ENCODE assay signal across 25 cellular contexts in the genomic region with DNA sequence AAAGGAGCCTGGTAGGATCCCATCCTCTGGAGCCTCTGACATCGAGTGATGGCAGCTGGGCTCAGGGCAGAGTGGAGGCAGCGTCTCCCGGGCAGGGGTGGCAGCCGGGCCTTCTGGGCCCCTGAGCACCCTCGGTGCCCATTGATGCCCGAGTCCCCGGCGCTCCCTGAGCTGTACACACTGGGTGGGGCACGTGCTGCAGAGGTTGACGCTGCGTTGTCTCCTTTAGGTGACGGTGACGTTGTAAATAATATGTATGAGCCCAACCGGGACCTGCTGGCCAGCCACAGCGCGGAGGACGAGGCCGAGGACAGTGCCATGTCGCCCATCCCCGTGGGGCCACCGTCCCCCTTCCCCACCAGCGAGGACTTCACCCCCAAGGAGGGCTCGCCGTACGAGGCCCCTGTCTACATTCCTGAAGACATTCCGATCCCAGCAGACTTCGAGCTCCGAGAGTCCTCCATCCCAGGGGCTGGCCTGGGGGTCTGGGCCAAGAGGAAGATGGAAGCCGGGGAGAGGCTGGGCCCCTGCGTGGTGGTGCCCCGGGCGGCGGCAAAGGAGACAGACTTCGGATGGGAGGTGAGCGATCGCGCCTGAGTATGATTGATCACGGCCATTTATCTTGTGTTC.
DNase-seq lines count a peak whose midpoint lies in the region; TF ChIP-seq lines count a peak whose summit lies in the region.
"Had no signal": no experiment of that assay in that cellular context is flagged by ENCODE, and none has a peak within 500 bp of the region (broad histone marks: within the 10 kb centered on the region; RNA-seq: fewer than 3 reads in every experiment).

No MANE protein-coding gene starts in this region.

- no peak for DNase-seq in activated naive CD4-positive, alpha-beta T cell treated with Interleukin-2 at 50 U/mL for 16 hours
- DNase-seq in esophagus squamous epithelium (lab: John Stamatoyannopoulos, UW) (no peak), neural progenitor cell (ENCODE audit: low spot score) (no peak), tibial artery (no peak), iPS-NIHi7 (ENCODE audit: extremely low spot score) (no peak)
- no peak for DNase-seq in stimulated activated CD4-positive, alpha-beta T cell treated with anti-CD3 and anti-CD28 coated beads, Interleukin-4, amount 100 ng/mL, for 4 hours
- no peak for DNase-seq in activated CD4-positive, alpha-beta T cell treated with anti-CD3 and anti-CD28 coated beads, Interleukin-2, amount 50 U/mL, for 4 hours
- DNase-seq: activated CD4-positive, alpha-beta T cell treated with anti-CD3 and anti-CD28 coated beads, Interleukin-2, amount 10 ng/mL, durations not matched to agents 7 days and 5 days; activated naive CD4-positive, alpha-beta T cell; activated T-cell treated with anti-CD3 and anti-CD28 coated beads, Interleukin-2, amount 50 U/mL, for 72 hours; CD4-positive, CD25-positive, alpha-beta regulatory T cell; glutamatergic neuron; KBM-7; kidney glomerular epithelial cell; NCI-H1105 treated with DMSO at 0.1 percent for 48 hours; NCI-H2081; NCI-H226; stimulated activated CD4-positive, alpha-beta T cell treated with anti-CD3 and anti-CD28 coated beads, Interleukin-1b, Interleukin-23, amount 100 ng/mL, for 48 hours had no signal

- no peak overlapping the region for H3K4me3 Mint-ChIP-seq in activated naive CD4-positive, alpha-beta T cell treated with anti-CD3 and anti-CD28 coated beads, Interleukin-2, amount 50 U/mL, for 24 hours
- no peak overlapping the region for H3K4me3 Mint-ChIP-seq in neural progenitor cell
- H3K4me3 Mint-ChIP-seq: activated CD4-positive, alpha-beta T cell treated with anti-CD3 and anti-CD28 coated beads, Interleukin-2, amount 10 ng/mL, durations not matched to agents 7 days and 5 days; activated T-cell treated with anti-CD3 and anti-CD28 coated beads, Interleukin-2, amount 50 U/mL, for 72 hours; CD4-positive, CD25-positive, alpha-beta regulatory T cell; central memory CD8-positive, alpha-beta T cell; WTC11 had no signal

- H4K20me1 ChIP-seq in neural progenitor cell (ENCODE audit: low read depth), result no peaks in the 10 kb centered on the region

- H3K4me3 ChIP-seq in esophagus squamous epithelium, result peak overlapping the region in 3 of 4 donors; percentile 3 to 20 (median 5)
- H3K4me3 ChIP-seq in neural progenitor cell, result no peak overlapping the region
- peak overlapping the region in 1 of 2 donors; percentile 28 for H3K4me3 ChIP-seq in tibial artery
- H3K4me3 ChIP-seq: GM23248, skin epidermis had no signal

- no peak for TF ChIP-seq POLR2A in esophagus squamous epithelium (IDR thresholded peaks at IDR 0.05)

- peak overlapping the region; percentile 17 for H3K27ac Mint-ChIP-seq in activated naive CD4-positive, alpha-beta T cell treated with anti-CD3 and anti-CD28 coated beads, Interleukin-2, amount 50 U/mL, for 24 hours
- H3K27ac Mint-ChIP-seq in neural progenitor cell, result peak overlapping the region; percentile 57
- H3K27ac Mint-ChIP-seq: activated CD4-positive, alpha-beta T cell treated with anti-CD3 and anti-CD28 coated beads, Interleukin-2, amount 10 ng/mL, durations not matched to agents 7 days and 5 days; activated T-cell treated with anti-CD3 and anti-CD28 coated beads, Interleukin-2, amount 50 U/mL, for 72 hours; CD4-positive, CD25-positive, alpha-beta regulatory T cell; WTC11 had no signal

- no peak overlapping the region for H3K9ac ChIP-seq in neural progenitor cell
- H3K9ac ChIP-seq: GM23248 had no signal

- no peak overlapping the region for H3K4me2 ChIP-seq in neural progenitor cell

- H3K27ac ChIP-seq in esophagus squamous epithelium (peak overlapping the region in 2 of 4 donors; percentile 48 to 79), neural progenitor cell (no peak overlapping the region), tibial artery (peak overlapping the region; percentile 91 to 98)
- H3K27ac ChIP-seq: 22Rv1, GM23248 had no signal

- 29 to 30% methylated on average over 6 of the region's 38 CpGs for WGBS in esophagus squamous epithelium, 2 donors

- no peaks in the 10 kb centered on the region for H3K9me3 ChIP-seq in esophagus squamous epithelium
- no peaks in the 10 kb centered on the region for H3K9me3 ChIP-seq in neural progenitor cell (ENCODE audit: low read depth)
- no peaks in the 10 kb centered on the region for H3K9me3 ChIP-seq in tibial artery
- H3K9me3 ChIP-seq: Peyer's patch had no signal

- H3K27me3 ChIP-seq in esophagus squamous epithelium (peaks cover 0 to 61% (median 0%) of the 10 kb centered on the region in 4 donors), neural progenitor cell (no peaks in the 10 kb centered on the region), tibial artery (no peaks in the 10 kb centered on the region)
- H3K27me3 ChIP-seq: Peyer's patch had no signal

- H3K4me1 ChIP-seq in esophagus squamous epithelium (peaks cover 0 to 14% (median 11%) of the 10 kb centered on the region in 3 donors), neural progenitor cell (peaks cover 16% of the 10 kb centered on the region), tibial artery (peaks cover 3 to 84% (median 75%) of the 10 kb centered on the region in 4 donors)
- H3K4me1 ChIP-seq: Peyer's patch had no signal

- no peak overlapping the region for H2AFZ ChIP-seq in neural progenitor cell (replicated peaks)
- H2AFZ ChIP-seq: GM23248 had no signal

- intact Hi-C loops in esophagus squamous epithelium (cut with DNase I) (no loop called here), tibial artery (cut with DNase I; ENCODE audit: low total_unique reads) (no loop called here)

- H3K36me3 ChIP-seq in esophagus squamous epithelium (no peaks in the 10 kb centered on the region), neural progenitor cell (no peaks in the 10 kb centered on the region), tibial artery (no peaks in the 10 kb centered on the region)
- H3K36me3 ChIP-seq: Peyer's patch had no signal

- no peaks in the 10 kb centered on the region for H3K79me2 ChIP-seq in neural progenitor cell (ENCODE audit: low read depth)

- H3K9me3 Mint-ChIP-seq in activated naive CD4-positive, alpha-beta T cell treated with anti-CD3 and anti-CD28 coated beads, Interleukin-2, amount 50 U/mL, for 24 hours, result no peaks in the 10 kb centered on the region
- no peaks in the 10 kb centered on the region for H3K9me3 Mint-ChIP-seq in neural progenitor cell
- H3K9me3 Mint-ChIP-seq: activated CD4-positive, alpha-beta T cell treated with anti-CD3 and anti-CD28 coated beads, Interleukin-2, amount 10 ng/mL, durations not matched to agents 7 days and 5 days; activated T-cell treated with anti-CD3 and anti-CD28 coated beads, Interleukin-2, amount 50 U/mL, for 72 hours; CD4-positive, CD25-positive, alpha-beta regulatory T cell; central memory CD8-positive, alpha-beta T cell had no signal

- TF ChIP-seq CTCF in esophagus squamous epithelium (IDR thresholded peaks at IDR 0.05), result no peak
- TF ChIP-seq CTCF in neural progenitor cell (IDR thresholded peaks at IDR 0.05), result no peak
- no peak for TF ChIP-seq CTCF in tibial artery (IDR thresholded peaks at IDR 0.05)

- H3K36me3 Mint-ChIP-seq in activated naive CD4-positive, alpha-beta T cell treated with anti-CD3 and anti-CD28 coated beads, Interleukin-2, amount 50 U/mL, for 24 hours, result no peaks in the 10 kb centered on the region
- peaks cover 3% of the 10 kb centered on the region for H3K36me3 Mint-ChIP-seq in neural progenitor cell
- H3K36me3 Mint-ChIP-seq: CD4-positive, CD25-positive, alpha-beta regulatory T cell; WTC11 had no signal

- H3K4me1 Mint-ChIP-seq in activated naive CD4-positive, alpha-beta T cell treated with anti-CD3 and anti-CD28 coated beads, Interleukin-2, amount 50 U/mL, for 24 hours, result no peaks in the 10 kb centered on the region
- H3K4me1 Mint-ChIP-seq in neural progenitor cell, result peaks cover 54% of the 10 kb centered on the region
- H3K4me1 Mint-ChIP-seq: activated CD4-positive, alpha-beta T cell treated with anti-CD3 and anti-CD28 coated beads, Interleukin-2, amount 10 ng/mL, durations not matched to agents 7 days and 5 days; central memory CD8-positive, alpha-beta T cell; WTC11 had no signal

- peaks cover 12% of the 10 kb centered on the region for H3K27me3 Mint-ChIP-seq in activated naive CD4-positive, alpha-beta T cell treated with anti-CD3 and anti-CD28 coated beads, Interleukin-2, amount 50 U/mL, for 24 hours
- H3K27me3 Mint-ChIP-seq in neural progenitor cell (ENCODE audit: insufficient read depth, low read depth), result peaks cover 6% of the 10 kb centered on the region

- peaks cover 9% of the 10 kb centered on the region for H3F3A ChIP-seq in neural progenitor cell (ENCODE audit: low read depth)
